Comparison of ENCODE assay signal across 1 cellular context in the genomic region with DNA sequence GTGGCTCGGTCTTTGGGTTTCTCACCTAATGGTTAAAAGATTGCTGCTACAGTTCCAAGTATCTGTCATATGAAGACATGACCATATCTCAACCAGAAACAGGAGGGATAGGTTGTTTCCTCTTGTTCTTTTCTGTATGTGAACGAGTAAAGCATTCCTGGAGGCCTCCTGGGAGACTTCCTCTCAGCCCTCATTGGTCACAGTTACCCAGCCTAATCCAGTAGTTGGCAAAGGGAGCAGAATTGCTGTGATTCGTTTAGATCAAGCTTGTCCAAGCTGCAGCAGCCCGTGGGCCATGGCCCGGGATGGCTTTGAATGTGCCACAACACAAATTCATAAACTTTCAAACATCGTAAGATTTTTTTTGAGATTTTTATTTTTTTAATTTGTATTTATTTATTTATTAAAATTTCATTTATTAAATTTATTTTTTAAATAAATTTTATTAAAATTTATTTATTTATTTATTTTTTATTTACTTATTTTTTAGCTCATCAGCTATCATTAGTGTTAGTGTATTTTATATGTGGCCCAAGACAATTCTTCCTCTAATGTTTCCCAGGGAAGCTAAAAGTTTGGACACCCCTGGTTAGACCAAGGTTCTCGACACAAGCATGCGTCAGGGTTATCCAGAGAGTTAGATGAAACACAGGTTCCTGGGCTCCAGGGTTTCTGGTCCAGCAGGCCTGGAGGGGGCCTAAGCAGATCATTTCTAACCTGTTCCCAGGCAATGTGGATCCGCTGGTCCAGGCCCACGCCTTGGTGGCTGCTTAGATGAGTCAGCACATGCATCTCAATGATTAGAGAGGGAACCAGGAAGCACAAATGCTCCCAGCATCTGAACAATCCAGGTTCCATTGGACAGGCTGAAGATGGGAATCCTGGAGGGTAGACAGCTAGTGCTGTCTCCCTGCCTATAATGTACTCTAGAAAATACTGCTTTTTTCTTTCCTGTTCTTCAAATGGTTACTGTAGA.
TF ChIP-seq lines count a peak whose summit lies in the region.

No MANE protein-coding gene starts in this region.

TF ChIP-seq in IMR-90, 13 proteins besides CTCF, POLR2A, EP300 and RAD21 (continued from another document):
- TF ChIP-seq, protein P1, sequence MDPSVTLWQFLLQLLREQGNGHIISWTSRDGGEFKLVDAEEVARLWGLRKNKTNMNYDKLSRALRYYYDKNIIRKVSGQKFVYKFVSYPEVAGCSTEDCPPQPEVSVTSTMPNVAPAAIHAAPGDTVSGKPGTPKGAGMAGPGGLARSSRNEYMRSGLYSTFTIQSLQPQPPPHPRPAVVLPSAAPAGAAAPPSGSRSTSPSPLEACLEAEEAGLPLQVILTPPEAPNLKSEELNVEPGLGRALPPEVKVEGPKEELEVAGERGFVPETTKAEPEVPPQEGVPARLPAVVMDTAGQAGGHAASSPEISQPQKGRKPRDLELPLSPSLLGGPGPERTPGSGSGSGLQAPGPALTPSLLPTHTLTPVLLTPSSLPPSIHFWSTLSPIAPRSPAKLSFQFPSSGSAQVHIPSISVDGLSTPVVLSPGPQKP (IDR thresholded peaks at IDR 0.05; ENCODE audit: borderline replicate concordance, low read depth, low read length), result no peak
- TF ChIP-seq, protein P2, sequence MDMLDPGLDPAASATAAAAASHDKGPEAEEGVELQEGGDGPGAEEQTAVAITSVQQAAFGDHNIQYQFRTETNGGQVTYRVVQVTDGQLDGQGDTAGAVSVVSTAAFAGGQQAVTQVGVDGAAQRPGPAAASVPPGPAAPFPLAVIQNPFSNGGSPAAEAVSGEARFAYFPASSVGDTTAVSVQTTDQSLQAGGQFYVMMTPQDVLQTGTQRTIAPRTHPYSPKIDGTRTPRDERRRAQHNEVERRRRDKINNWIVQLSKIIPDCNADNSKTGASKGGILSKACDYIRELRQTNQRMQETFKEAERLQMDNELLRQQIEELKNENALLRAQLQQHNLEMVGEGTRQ (IDR thresholded peaks at IDR 0.05; ENCODE audit: low read depth, low read length), result no peak
- TF ChIP-seq CEBPB (IDR thresholded peaks at IDR 0.05; ENCODE audit: low read depth, low read length) (no peak), MAZ (IDR thresholded peaks at IDR 0.05; ENCODE audit: borderline replicate concordance, low read depth, low read length) (no peak)
